In genomic region chr11:118010738-118011461, GRCh38 we compare ENCODE assay signal across 9 cellular contexts. TPM values are rescaled to one million over a fixed set of nuclear protein-coding genes. Genes with fewer than 3 reads are reported as not detected.
DNase-seq lines count a peak whose midpoint lies in the region; ATAC-seq and TF ChIP-seq lines count a peak whose summit lies in the region.
"Had no signal": no experiment of that assay in that cellular context is flagged by ENCODE, and none has a peak within 500 bp of the region (broad histone marks: within the 10 kb centered on the region; RNA-seq: fewer than 3 reads in every experiment).

No MANE protein-coding gene starts in this region.

- H3K27ac Mint-ChIP-seq in activated naive CD8-positive, alpha-beta T cell treated with anti-CD3 and anti-CD28 coated beads, Interleukin-2, amount 50 U/mL, for 24 hours: peak overlapping the region; percentile 69
- H3K27ac Mint-ChIP-seq in osteocyte (ENCODE audit: unreplicated experiment): no peak overlapping the region

- H3K4me3 Mint-ChIP-seq in activated naive CD8-positive, alpha-beta T cell treated with anti-CD3 and anti-CD28 coated beads, Interleukin-2, amount 50 U/mL, for 24 hours: no peak overlapping the region
- H3K4me3 Mint-ChIP-seq in osteocyte (ENCODE audit: unreplicated experiment): no peak overlapping the region

- peaks cover 95% of the 10 kb centered on the region for H3K4me1 Mint-ChIP-seq in activated naive CD8-positive, alpha-beta T cell treated with anti-CD3 and anti-CD28 coated beads, Interleukin-2, amount 50 U/mL, for 24 hours
- no peaks in the 10 kb centered on the region for H3K4me1 Mint-ChIP-seq in osteocyte (ENCODE audit: unreplicated experiment)

- H3K36me3 Mint-ChIP-seq in activated naive CD8-positive, alpha-beta T cell treated with anti-CD3 and anti-CD28 coated beads, Interleukin-2, amount 50 U/mL, for 24 hours (ENCODE audit: low read depth): peaks cover 2% of the 10 kb centered on the region
- no peaks in the 10 kb centered on the region for H3K36me3 Mint-ChIP-seq in osteocyte (ENCODE audit: unreplicated experiment)

- no peak for TF ChIP-seq CTCF in osteocyte (IDR thresholded peaks at IDR 0.05)

- peaks cover 9% of the 10 kb centered on the region for H3K9me3 Mint-ChIP-seq in activated naive CD8-positive, alpha-beta T cell treated with anti-CD3 and anti-CD28 coated beads, Interleukin-2, amount 50 U/mL, for 24 hours
- H3K9me3 Mint-ChIP-seq in osteocyte (ENCODE audit: unreplicated experiment): no peaks in the 10 kb centered on the region

- no peaks in the 10 kb centered on the region for H3K27me3 Mint-ChIP-seq in activated naive CD8-positive, alpha-beta T cell treated with anti-CD3 and anti-CD28 coated beads, Interleukin-2, amount 50 U/mL, for 24 hours
- peaks cover 2% of the 10 kb centered on the region for H3K27me3 Mint-ChIP-seq in osteocyte (ENCODE audit: unreplicated experiment)

- peak; percentile 70 for DNase-seq in Ammon's horn (ENCODE audit: low spot score)
- DNase-seq in GM19238 (ENCODE audit: insufficient read length, low spot score): peak; percentile 64
- DNase-seq in activated naive CD8-positive, alpha-beta T cell treated with anti-CD3 and anti-CD28 coated beads, Interleukin-2, amount 50 U/mL, for 24 hours: no peak
- DNase-seq in osteocyte (ENCODE audit: extremely low spot score, unreplicated experiment): peak; percentile 78
- no peak for DNase-seq in NCI-H510A (lab: John Stamatoyannopoulos, UW)
- no peak for DNase-seq in stimulated activated CD4-positive, alpha-beta T cell treated with anti-CD3 and anti-CD28 coated beads, Interleukin-2, amount 100 ng/mL, for 48 hours
- DNase-seq: DND-41 had no signal

- ATAC-seq in HG03159 (IDR thresholded peaks at IDR 0.05; ENCODE audit: unreplicated experiment): peak; percentile 78
- ATAC-seq in activated naive CD8-positive, alpha-beta T cell treated with anti-CD3 and anti-CD28 coated beads, Interleukin-2, amount 50 U/mL, for 24 hours: peak; percentile 20
- no peak for ATAC-seq in SK-N-SH treated with all-trans-retinoic acid at 6 μM for 48 hours

TF ChIP-seq in SK-N-SH treated with all-trans-retinoic acid at 6 μM for 48 hours, 23 proteins besides CTCF, POLR2A, EP300 and RAD21:
- TF ChIP-seq TOX (CRISPR knock-in tag; IDR thresholded peaks at IDR 0.05; ENCODE audit: borderline replicate concordance) (no peak), BACH2 (CRISPR knock-in tag; IDR thresholded peaks at IDR 0.05; ENCODE audit: borderline replicate concordance) (no peak), CSRNP3 (CRISPR knock-in tag; IDR thresholded peaks at IDR 0.05) (no peak), PATZ1 (CRISPR knock-in tag; IDR thresholded peaks at IDR 0.05; ENCODE audit: borderline replicate concordance) (no peak), ZNF70 (CRISPR knock-in tag; IDR thresholded peaks at IDR 0.05) (no peak), TSHZ2 (CRISPR knock-in tag; IDR thresholded peaks at IDR 0.05) (no peak), ZFP3 (CRISPR knock-in tag; IDR thresholded peaks at IDR 0.05) (no peak), ZC3H10 (CRISPR knock-in tag; IDR thresholded peaks at IDR 0.05) (no peak), ARNTL (CRISPR knock-in tag; IDR thresholded peaks at IDR 0.05; ENCODE audit: borderline replicate concordance, low read depth) (no peak)

RNA-seq across cellular contexts. Expression of gene IL10RA, which starts 24.7 kb away (rescaled TPM):
- total RNA-seq in osteocyte: not detected in 2 replicates

Comparison
In these comparisons a context has a peak if more than half of its experiments do, and no peak if none do; other contexts are left out.
1. DNase-seq: peak in Ammon's horn (single experiment), GM19238 (single experiment) and osteocyte (single experiment); none in activated naive CD8-positive, alpha-beta T cell treated with anti-CD3 and anti-CD28 coated beads, Interleukin-2, amount 50 U/mL, for 24 hours (single experiment), NCI-H510A (single experiment) and stimulated activated CD4-positive, alpha-beta T cell treated with anti-CD3 and anti-CD28 coated beads, Interleukin-2, amount 100 ng/mL, for 48 hours (0 of 2).